1 cellular context compared by ENCODE assay signal in genomic region chr7:2149672-2150444, GRCh38.
TF ChIP-seq lines count a peak whose summit lies in the region.

No MANE protein-coding gene starts in this region.

TF ChIP-seq in GM23338, 12 proteins besides CTCF, POLR2A, EP300 and RAD21 (continued from another document):
- no peak for TF ChIP-seq REST (IDR thresholded peaks at IDR 0.05; ENCODE audit: unreplicated experiment)
- no peak for TF ChIP-seq ETS1 (IDR thresholded peaks at IDR 0.05)
- no peak for TF ChIP-seq STAT1 (IDR thresholded peaks at IDR 0.05; ENCODE audit: unreplicated experiment)
- no peak for TF ChIP-seq EZH2phosphoT487 (IDR thresholded peaks at IDR 0.05; ENCODE audit: unreplicated experiment)
- TF ChIP-seq ZNF331 (CRISPR knock-in tag; IDR thresholded peaks at IDR 0.05; ENCODE audit: low read depth) = no peak
- no peak for TF ChIP-seq ZNF462 (CRISPR knock-in tag; IDR thresholded peaks at IDR 0.05)
- TF ChIP-seq CREB1 (CRISPR knock-in tag; IDR thresholded peaks at IDR 0.05; ENCODE audit: low read depth) = no peak
- no peak for TF ChIP-seq NANOG (IDR thresholded peaks at IDR 0.05; ENCODE audit: borderline replicate concordance)
- no peak for TF ChIP-seq ZNF114 (CRISPR knock-in tag; IDR thresholded peaks at IDR 0.05)
- TF ChIP-seq POLR2AphosphoS5 (IDR thresholded peaks at IDR 0.05; ENCODE audit: low read depth) = no peak
- no peak for TF ChIP-seq JUNB (IDR thresholded peaks at IDR 0.05; ENCODE audit: unreplicated experiment)
